Comparison of ENCODE assay signal across 1 cellular context in genomic region chr2:97645700-97646629, GRCh38.
TF ChIP-seq lines count a peak whose summit lies in the region.

TSS of gene COX5B (plus strand) at chr2:97646062. CDS start at chr2:97646087, 25 bp downstream.

TF ChIP-seq in K562, 482 proteins besides CTCF, POLR2A, EP300 and RAD21 (continued from another document and continues in another):
- TF ChIP-seq CBX5 (IDR thresholded peaks at IDR 0.05; ENCODE audit: borderline replicate concordance, low read depth): 0 out of 2 replicates have a peak, but pooled peaks have one; percentile 6
- TF ChIP-seq ZMIZ1 (IDR thresholded peaks at IDR 0.05; ENCODE audit: low read depth in 2 of 2, low read length in 2 of 2): peak in 1 of 2 experiments; percentile 43; a peak in 1 of 4 replicates
- no peak for TF ChIP-seq GTF3C2 (IDR thresholded peaks at IDR 0.05; ENCODE audit: borderline replicate concordance, extremely low read depth, insufficient read length)
- no peak for TF ChIP-seq EHMT2 (IDR thresholded peaks at IDR 0.05)
- TF ChIP-seq ZNF507 (tag; conservative IDR thresholded peaks at IDR 0.05): no peak
- TF ChIP-seq PHTF2 (CRISPR knock-in tag; IDR thresholded peaks at IDR 0.05): peak; percentile 6; the same call in 1 of the 2 replicates
- TF ChIP-seq CREB1 (IDR thresholded peaks at IDR 0.05): no peak; the same call in 1 of the 2 replicates
- no peak; the same call in 1 of the 2 replicates for TF ChIP-seq CREB1 (CRISPR knock-in tag; IDR thresholded peaks at IDR 0.05)
- TF ChIP-seq UBTF (IDR thresholded peaks at IDR 0.05; ENCODE audit: borderline replicate concordance in 1 of 2, low read depth in 2 of 2, low read length in 2 of 2): peak in 1 of 2 experiments; percentile 50; a peak in 1 of 4 replicates
- peak; percentile 80 for TF ChIP-seq MTA3 (IDR thresholded peaks at IDR 0.05; ENCODE audit: borderline replicate concordance)
- TF ChIP-seq MBD2 (IDR thresholded peaks at IDR 0.05; ENCODE audit: borderline replicate concordance, low read depth): peak; percentile 78; the same call in 1 of the 2 replicates
- no peak for TF ChIP-seq ZNF512 (tag; IDR thresholded peaks at IDR 0.05)
- peak; percentile 88 for TF ChIP-seq ELF2 (CRISPR knock-in tag; IDR thresholded peaks at IDR 0.05)
- no peak for TF ChIP-seq KAT8 (IDR thresholded peaks at IDR 0.05; ENCODE audit: low read depth)
- peak; percentile 66; the same call in 1 of the 2 replicates for TF ChIP-seq KLF13 (tag; IDR thresholded peaks at IDR 0.05; ENCODE audit: borderline replicate concordance, low read depth)
- TF ChIP-seq NFYB (IDR thresholded peaks at IDR 0.05; ENCODE audit: extremely low read depth, insufficient read length): no peak
- no peak for TF ChIP-seq ELK3 (CRISPR knock-in tag; IDR thresholded peaks at IDR 0.05)
- no peak for TF ChIP-seq NCOA2 (IDR thresholded peaks at IDR 0.05; ENCODE audit: partially characterized antibody in 2 of 2)
- TF ChIP-seq LCOR (CRISPR knock-in tag; IDR thresholded peaks at IDR 0.05): peak; percentile 55
- TF ChIP-seq ZNF830 (CRISPR knock-in tag; IDR thresholded peaks at IDR 0.05): no peak
- TF ChIP-seq KDM5B (IDR thresholded peaks at IDR 0.05; ENCODE audit: insufficient replicate concordance, low read depth, low read length): peak; percentile 89
- TF ChIP-seq ZNF12 (CRISPR knock-in tag; IDR thresholded peaks at IDR 0.05): no peak; the same call in 1 of the 2 replicates
- TF ChIP-seq STAT5A (IDR thresholded peaks at IDR 0.05; ENCODE audit: borderline replicate concordance, low read length): no peak
- 0 out of 2 replicates have a peak, but pooled peaks have one; percentile 19 for TF ChIP-seq ZBTB1 (CRISPR knock-in tag; IDR thresholded peaks at IDR 0.05; ENCODE audit: borderline replicate concordance, low read depth)
- TF ChIP-seq ZNF224 (CRISPR knock-in tag; IDR thresholded peaks at IDR 0.05): no peak
- peak; percentile 81 for TF ChIP-seq SIN3B (IDR thresholded peaks at IDR 0.05; ENCODE audit: low read depth)
- TF ChIP-seq PRDM10 (IDR thresholded peaks at IDR 0.05; ENCODE audit: partially characterized antibody): peak; percentile 45
- peak; percentile 3; the same call in 1 of the 2 replicates for TF ChIP-seq ZNF766 (CRISPR knock-in tag; conservative IDR thresholded peaks at IDR 0.05)
- TF ChIP-seq SMAD1 (IDR thresholded peaks at IDR 0.05; ENCODE audit: low read depth, low read length, partially characterized antibody): peak; percentile 61
- no peak for TF ChIP-seq GATAD2B (IDR thresholded peaks at IDR 0.05; ENCODE audit: borderline replicate concordance)
- no peak for TF ChIP-seq SNIP1 (IDR thresholded peaks at IDR 0.05; ENCODE audit: low read depth)
- 0 out of 2 replicates have a peak, but pooled peaks have one; percentile 15 for TF ChIP-seq SREBF2 (CRISPR knock-in tag; IDR thresholded peaks at IDR 0.05)
- peak; percentile 58; the same call in 1 of the 2 replicates for TF ChIP-seq HCFC1 (IDR thresholded peaks at IDR 0.05; ENCODE audit: low read depth, low read length)
- peak; percentile 29; the same call in 1 of the 2 replicates for TF ChIP-seq TFAP4 (CRISPR knock-in tag; IDR thresholded peaks at IDR 0.05; ENCODE audit: borderline replicate concordance)
- no peak for TF ChIP-seq NELFE (IDR thresholded peaks at IDR 0.05; ENCODE audit: insufficient read depth, insufficient read length)
- peak; percentile 63; the same call in 1 of the 2 replicates for TF ChIP-seq ATF7 (IDR thresholded peaks at IDR 0.05)
- peak; percentile 80 to 81; a peak in 3 of 4 replicates for TF ChIP-seq SIN3A (IDR thresholded peaks at IDR 0.05; ENCODE audit: borderline replicate concordance in 2 of 2, control insufficient read depth in 1 of 2, low read depth in 2 of 2, low read length in 2 of 2)
- peak; percentile 55 for TF ChIP-seq CREM (IDR thresholded peaks at IDR 0.05; ENCODE audit: low read depth)
- TF ChIP-seq STAG1 (CRISPR knock-in tag; IDR thresholded peaks at IDR 0.05; ENCODE audit: borderline replicate concordance): 0 out of 2 replicates have a peak, but pooled peaks have one; percentile 22
- peak; percentile 8; the same call in 1 of the 2 replicates for TF ChIP-seq ERF (CRISPR knock-in tag; IDR thresholded peaks at IDR 0.05)
- TF ChIP-seq USF1 (CRISPR knock-in tag; IDR thresholded peaks at IDR 0.05): peak; percentile 29; the same call in 1 of the 2 replicates
- peak; percentile 99 for TF ChIP-seq EGR1 (conservative IDR thresholded peaks at IDR 0.05)
- TF ChIP-seq SRF (CRISPR knock-in tag; IDR thresholded peaks at IDR 0.05): peak in 1 of 2 experiments; percentile 70; a peak in 1 of 4 replicates
- peak; percentile 89 for TF ChIP-seq ZBTB2 (IDR thresholded peaks at IDR 0.05)
- TF ChIP-seq SAFB2 (IDR thresholded peaks at IDR 0.05; ENCODE audit: borderline replicate concordance, low read depth, low read length, severe bottlenecking): no peak
- TF ChIP-seq PHF8 (IDR thresholded peaks at IDR 0.05; ENCODE audit: borderline replicate concordance, low read length): peak; percentile 91
